Comparison of ENCODE assay signal across 1 cellular context in the genomic region with DNA sequence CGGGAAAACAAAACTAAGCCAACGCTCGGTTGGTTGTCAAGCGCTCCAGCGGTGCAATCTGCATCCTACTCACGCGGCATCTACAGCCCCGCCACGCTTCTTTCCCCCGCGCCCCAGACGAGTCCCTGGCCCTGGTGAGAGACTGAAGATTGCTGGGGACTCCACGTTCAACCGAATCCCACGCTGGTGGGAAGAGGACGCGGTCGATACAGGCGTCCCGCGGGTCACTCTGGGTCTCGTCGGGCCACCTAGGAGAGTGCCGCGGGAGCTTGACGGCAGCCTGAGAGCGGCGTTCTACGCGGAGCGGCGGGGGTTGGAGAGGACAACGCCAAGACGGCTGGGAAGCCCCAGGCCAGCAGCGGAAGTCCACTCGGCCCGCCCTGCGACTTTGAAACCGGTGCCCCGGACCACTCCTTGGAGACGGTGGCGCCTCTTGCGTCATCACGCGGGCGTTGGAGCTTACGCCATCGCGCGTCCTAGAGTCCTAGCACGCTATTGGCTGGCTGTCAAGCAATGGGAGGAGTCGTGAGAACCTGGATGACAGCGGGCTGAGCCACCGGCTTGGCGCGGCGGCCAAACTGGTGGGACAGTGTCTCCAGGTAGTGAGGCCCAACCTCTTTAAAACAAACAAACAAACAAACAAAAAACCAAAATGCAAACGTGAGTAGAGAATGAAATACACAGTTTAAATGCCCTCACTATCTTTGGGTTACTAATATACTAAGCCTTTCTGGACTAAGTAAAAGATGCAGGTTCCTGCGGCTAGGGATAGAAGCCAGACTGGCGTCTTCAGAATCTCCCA.
TF ChIP-seq lines count a peak whose summit lies in the region.

A gene (minus strand): TSS at position 367 of the 802 bp plus-strand sequence. CDS start 436 bp downstream, outside the sequence.

TF ChIP-seq in HepG2, 621 proteins besides CTCF, POLR2A, EP300 and RAD21 (continued from another document and continues in another):
- TF ChIP-seq, protein P1, sequence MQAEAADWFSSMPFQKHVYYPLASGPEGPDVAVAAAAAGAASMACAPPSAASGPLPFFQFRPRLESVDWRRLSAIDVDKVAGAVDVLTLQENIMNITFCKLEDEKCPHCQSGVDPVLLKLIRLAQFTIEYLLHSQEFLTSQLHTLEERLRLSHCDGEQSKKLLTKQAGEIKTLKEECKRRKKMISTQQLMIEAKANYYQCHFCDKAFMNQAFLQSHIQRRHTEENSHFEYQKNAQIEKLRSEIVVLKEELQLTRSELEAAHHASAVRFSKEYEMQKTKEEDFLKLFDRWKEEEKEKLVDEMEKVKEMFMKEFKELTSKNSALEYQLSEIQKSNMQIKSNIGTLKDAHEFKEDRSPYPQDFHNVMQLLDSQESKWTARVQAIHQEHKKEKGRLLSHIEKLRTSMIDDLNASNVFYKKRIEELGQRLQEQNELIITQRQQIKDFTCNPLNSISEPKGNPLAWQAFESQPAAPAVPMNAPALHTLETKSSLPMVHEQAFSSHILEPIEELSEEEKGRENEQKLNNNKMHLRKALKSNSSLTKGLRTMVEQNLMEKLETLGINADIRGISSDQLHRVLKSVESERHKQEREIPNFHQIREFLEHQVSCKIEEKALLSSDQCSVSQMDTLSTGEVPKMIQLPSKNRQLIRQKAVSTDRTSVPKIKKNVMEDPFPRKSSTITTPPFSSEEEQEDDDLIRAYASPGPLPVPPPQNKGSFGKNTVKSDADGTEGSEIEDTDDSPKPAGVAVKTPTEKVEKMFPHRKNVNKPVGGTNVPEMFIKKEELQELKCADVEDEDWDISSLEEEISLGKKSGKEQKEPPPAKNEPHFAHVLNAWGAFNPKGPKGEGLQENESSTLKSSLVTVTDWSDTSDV (CRISPR knock-in tag; IDR thresholded peaks at IDR 0.05), result no peak
- TF ChIP-seq MIER2 (CRISPR knock-in tag; IDR thresholded peaks at IDR 0.05) (no peak), ZNF747 (CRISPR knock-in tag; IDR thresholded peaks at IDR 0.05; ENCODE audit: borderline replicate concordance) (no peak), SRF (IDR thresholded peaks at IDR 0.05; ENCODE audit: low read depth, low read length) (no peak), ZNF75D (CRISPR knock-in tag; IDR thresholded peaks at IDR 0.05; ENCODE audit: borderline replicate concordance) (0 out of 2 replicates have a peak, but pooled peaks have one; percentile 23), TCF7 (IDR thresholded peaks at IDR 0.05; ENCODE audit: low read depth) (no peak), CBX2 (IDR thresholded peaks at IDR 0.05; ENCODE audit: low read depth, low read length) (no peak), CBX2 (CRISPR knock-in tag; IDR thresholded peaks at IDR 0.05; ENCODE audit: low read depth) (peak; percentile 71; the same call in 1 of the 2 replicates), ZMAT3 (CRISPR knock-in tag; conservative IDR thresholded peaks at IDR 0.05) (0 out of 2 replicates have a peak, but pooled peaks have one; percentile 83), GTF3A (CRISPR knock-in tag; conservative IDR thresholded peaks at IDR 0.05) (no peak), SRSF1 (optimal IDR thresholded peaks at IDR 0.05; ENCODE audit: low read depth, low read length) (no peak), SALL1 (CRISPR knock-in tag; IDR thresholded peaks at IDR 0.05) (peak; percentile 89), HOXA5 (CRISPR knock-in tag; IDR thresholded peaks at IDR 0.05) (peak; percentile 71), ZNF768 (CRISPR knock-in tag; IDR thresholded peaks at IDR 0.05) (peak; percentile 78; the same call in 1 of the 2 replicates)
- TF ChIP-seq, protein P2, sequence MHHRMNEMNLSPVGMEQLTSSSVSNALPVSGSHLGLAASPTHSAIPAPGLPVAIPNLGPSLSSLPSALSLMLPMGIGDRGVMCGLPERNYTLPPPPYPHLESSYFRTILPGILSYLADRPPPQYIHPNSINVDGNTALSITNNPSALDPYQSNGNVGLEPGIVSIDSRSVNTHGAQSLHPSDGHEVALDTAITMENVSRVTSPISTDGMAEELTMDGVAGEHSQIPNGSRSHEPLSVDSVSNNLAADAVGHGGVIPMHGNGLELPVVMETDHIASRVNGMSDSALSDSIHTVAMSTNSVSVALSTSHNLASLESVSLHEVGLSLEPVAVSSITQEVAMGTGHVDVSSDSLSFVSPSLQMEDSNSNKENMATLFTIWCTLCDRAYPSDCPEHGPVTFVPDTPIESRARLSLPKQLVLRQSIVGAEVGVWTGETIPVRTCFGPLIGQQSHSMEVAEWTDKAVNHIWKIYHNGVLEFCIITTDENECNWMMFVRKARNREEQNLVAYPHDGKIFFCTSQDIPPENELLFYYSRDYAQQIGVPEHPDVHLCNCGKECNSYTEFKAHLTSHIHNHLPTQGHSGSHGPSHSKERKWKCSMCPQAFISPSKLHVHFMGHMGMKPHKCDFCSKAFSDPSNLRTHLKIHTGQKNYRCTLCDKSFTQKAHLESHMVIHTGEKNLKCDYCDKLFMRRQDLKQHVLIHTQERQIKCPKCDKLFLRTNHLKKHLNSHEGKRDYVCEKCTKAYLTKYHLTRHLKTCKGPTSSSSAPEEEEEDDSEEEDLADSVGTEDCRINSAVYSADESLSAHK (CRISPR knock-in tag; IDR thresholded peaks at IDR 0.05; ENCODE audit: borderline replicate concordance), result no peak
- TF ChIP-seq, protein P3, sequence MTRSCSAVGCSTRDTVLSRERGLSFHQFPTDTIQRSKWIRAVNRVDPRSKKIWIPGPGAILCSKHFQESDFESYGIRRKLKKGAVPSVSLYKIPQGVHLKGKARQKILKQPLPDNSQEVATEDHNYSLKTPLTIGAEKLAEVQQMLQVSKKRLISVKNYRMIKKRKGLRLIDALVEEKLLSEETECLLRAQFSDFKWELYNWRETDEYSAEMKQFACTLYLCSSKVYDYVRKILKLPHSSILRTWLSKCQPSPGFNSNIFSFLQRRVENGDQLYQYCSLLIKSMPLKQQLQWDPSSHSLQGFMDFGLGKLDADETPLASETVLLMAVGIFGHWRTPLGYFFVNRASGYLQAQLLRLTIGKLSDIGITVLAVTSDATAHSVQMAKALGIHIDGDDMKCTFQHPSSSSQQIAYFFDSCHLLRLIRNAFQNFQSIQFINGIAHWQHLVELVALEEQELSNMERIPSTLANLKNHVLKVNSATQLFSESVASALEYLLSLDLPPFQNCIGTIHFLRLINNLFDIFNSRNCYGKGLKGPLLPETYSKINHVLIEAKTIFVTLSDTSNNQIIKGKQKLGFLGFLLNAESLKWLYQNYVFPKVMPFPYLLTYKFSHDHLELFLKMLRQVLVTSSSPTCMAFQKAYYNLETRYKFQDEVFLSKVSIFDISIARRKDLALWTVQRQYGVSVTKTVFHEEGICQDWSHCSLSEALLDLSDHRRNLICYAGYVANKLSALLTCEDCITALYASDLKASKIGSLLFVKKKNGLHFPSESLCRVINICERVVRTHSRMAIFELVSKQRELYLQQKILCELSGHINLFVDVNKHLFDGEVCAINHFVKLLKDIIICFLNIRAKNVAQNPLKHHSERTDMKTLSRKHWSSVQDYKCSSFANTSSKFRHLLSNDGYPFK (CRISPR knock-in tag; IDR thresholded peaks at IDR 0.05; ENCODE audit: borderline replicate concordance), result peak; percentile 71; the same call in 1 of the 2 replicates
- TF ChIP-seq, protein P4, sequence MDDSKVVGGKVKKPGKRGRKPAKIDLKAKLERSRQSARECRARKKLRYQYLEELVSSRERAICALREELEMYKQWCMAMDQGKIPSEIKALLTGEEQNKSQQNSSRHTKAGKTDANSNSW (CRISPR knock-in tag; IDR thresholded peaks at IDR 0.05; ENCODE audit: borderline replicate concordance), result no peak
- TF ChIP-seq, protein P5, sequence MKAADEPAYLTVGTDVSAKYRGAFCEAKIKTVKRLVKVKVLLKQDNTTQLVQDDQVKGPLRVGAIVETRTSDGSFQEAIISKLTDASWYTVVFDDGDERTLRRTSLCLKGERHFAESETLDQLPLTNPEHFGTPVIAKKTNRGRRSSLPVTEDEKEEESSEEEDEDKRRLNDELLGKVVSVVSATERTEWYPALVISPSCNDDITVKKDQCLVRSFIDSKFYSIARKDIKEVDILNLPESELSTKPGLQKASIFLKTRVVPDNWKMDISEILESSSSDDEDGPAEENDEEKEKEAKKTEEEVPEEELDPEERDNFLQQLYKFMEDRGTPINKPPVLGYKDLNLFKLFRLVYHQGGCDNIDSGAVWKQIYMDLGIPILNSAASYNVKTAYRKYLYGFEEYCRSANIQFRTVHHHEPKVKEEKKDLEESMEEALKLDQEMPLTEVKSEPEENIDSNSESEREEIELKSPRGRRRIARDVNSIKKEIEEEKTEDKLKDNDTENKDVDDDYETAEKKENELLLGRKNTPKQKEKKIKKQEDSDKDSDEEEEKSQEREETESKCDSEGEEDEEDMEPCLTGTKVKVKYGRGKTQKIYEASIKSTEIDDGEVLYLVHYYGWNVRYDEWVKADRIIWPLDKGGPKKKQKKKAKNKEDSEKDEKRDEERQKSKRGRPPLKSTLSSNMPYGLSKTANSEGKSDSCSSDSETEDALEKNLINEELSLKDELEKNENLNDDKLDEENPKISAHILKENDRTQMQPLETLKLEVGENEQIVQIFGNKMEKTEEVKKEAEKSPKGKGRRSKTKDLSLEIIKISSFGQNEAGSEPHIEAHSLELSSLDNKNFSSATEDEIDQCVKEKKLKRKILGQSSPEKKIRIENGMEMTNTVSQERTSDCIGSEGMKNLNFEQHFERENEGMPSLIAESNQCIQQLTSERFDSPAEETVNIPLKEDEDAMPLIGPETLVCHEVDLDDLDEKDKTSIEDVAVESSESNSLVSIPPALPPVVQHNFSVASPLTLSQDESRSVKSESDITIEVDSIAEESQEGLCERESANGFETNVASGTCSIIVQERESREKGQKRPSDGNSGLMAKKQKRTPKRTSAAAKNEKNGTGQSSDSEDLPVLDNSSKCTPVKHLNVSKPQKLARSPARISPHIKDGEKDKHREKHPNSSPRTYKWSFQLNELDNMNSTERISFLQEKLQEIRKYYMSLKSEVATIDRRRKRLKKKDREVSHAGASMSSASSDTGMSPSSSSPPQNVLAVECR (CRISPR knock-in tag; IDR thresholded peaks at IDR 0.05; ENCODE audit: borderline replicate concordance), result peak; percentile 99
- TF ChIP-seq, protein P6, sequence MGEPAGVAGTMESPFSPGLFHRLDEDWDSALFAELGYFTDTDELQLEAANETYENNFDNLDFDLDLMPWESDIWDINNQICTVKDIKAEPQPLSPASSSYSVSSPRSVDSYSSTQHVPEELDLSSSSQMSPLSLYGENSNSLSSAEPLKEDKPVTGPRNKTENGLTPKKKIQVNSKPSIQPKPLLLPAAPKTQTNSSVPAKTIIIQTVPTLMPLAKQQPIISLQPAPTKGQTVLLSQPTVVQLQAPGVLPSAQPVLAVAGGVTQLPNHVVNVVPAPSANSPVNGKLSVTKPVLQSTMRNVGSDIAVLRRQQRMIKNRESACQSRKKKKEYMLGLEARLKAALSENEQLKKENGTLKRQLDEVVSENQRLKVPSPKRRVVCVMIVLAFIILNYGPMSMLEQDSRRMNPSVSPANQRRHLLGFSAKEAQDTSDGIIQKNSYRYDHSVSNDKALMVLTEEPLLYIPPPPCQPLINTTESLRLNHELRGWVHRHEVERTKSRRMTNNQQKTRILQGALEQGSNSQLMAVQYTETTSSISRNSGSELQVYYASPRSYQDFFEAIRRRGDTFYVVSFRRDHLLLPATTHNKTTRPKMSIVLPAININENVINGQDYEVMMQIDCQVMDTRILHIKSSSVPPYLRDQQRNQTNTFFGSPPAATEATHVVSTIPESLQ (CRISPR knock-in tag; conservative IDR thresholded peaks at IDR 0.05), result no peak
- TF ChIP-seq, protein P7, sequence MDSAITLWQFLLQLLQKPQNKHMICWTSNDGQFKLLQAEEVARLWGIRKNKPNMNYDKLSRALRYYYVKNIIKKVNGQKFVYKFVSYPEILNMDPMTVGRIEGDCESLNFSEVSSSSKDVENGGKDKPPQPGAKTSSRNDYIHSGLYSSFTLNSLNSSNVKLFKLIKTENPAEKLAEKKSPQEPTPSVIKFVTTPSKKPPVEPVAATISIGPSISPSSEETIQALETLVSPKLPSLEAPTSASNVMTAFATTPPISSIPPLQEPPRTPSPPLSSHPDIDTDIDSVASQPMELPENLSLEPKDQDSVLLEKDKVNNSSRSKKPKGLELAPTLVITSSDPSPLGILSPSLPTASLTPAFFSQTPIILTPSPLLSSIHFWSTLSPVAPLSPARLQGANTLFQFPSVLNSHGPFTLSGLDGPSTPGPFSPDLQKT (CRISPR knock-in tag; IDR thresholded peaks at IDR 0.05; ENCODE audit: borderline replicate concordance), result no peak
- TF ChIP-seq, protein P8, sequence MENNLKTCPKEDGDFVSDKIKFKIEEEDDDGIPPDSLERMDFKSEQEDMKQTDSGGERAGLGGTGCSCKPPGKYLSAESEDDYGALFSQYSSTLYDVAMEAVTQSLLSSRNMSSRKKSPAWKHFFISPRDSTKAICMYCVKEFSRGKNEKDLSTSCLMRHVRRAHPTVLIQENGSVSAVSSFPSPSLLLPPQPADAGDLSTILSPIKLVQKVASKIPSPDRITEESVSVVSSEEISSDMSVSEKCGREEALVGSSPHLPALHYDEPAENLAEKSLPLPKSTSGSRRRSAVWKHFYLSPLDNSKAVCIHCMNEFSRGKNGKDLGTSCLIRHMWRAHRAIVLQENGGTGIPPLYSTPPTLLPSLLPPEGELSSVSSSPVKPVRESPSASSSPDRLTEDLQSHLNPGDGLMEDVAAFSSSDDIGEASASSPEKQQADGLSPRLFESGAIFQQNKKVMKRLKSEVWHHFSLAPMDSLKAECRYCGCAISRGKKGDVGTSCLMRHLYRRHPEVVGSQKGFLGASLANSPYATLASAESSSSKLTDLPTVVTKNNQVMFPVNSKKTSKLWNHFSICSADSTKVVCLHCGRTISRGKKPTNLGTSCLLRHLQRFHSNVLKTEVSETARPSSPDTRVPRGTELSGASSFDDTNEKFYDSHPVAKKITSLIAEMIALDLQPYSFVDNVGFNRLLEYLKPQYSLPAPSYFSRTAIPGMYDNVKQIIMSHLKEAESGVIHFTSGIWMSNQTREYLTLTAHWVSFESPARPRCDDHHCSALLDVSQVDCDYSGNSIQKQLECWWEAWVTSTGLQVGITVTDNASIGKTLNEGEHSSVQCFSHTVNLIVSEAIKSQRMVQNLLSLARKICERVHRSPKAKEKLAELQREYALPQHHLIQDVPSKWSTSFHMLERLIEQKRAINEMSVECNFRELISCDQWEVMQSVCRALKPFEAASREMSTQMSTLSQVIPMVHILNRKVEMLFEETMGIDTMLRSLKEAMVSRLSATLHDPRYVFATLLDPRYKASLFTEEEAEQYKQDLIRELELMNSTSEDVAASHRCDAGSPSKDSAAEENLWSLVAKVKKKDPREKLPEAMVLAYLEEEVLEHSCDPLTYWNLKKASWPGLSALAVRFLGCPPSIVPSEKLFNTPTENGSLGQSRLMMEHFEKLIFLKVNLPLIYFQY (CRISPR knock-in tag; IDR thresholded peaks at IDR 0.05; ENCODE audit: borderline replicate concordance), result peak; percentile 20; the same call in 1 of the 2 replicates
